Comparison of ENCODE assay signal across 16 cellular contexts in genomic region chr2:84847326-84848050, GRCh38. TPM values are rescaled to one million over a fixed set of nuclear protein-coding genes. Genes with fewer than 3 reads are reported as not detected.
DNase-seq lines count a peak whose midpoint lies in the region; ATAC-seq and TF ChIP-seq lines count a peak whose summit lies in the region.
"Had no signal": no experiment of that assay in that cellular context is flagged by ENCODE, and none has a peak within 500 bp of the region (broad histone marks: within the 10 kb centered on the region; RNA-seq: fewer than 3 reads in every experiment).

No MANE protein-coding gene starts in this region.

- intact Hi-C loops in upper lobe of right lung (cut with DNase I), result no loop called here

- CTCF ChIA-PET in activated naive CD4-positive, alpha-beta T cell treated with anti-CD3 and anti-CD28 coated beads, Interleukin-2, amount 10 ng/mL, durations not matched to agents 7 days and 5 days (lab: Charles Lee), result interaction anchor here (1.2 to 4.1 kb wide), 4 partner anchors 10 to 78 kb away, joined by 4 to 22 read pairs (median 4); no protein-coding TSS in a partner anchor

- TF ChIP-seq CTCF in upper lobe of right lung (IDR thresholded peaks at IDR 0.05) (no peak), GM10266 (IDR thresholded peaks at IDR 0.05; ENCODE audit: control insufficient read depth, insufficient read depth, low read depth, missing control alignments) (no peak)

- DNase-seq in activated naive CD4-positive, alpha-beta T cell treated with anti-CD3 and anti-CD28 coated beads, Interleukin-2, amount 10 ng/mL, durations not matched to agents 7 days and 5 days, result no peak
- no peak for DNase-seq in activated naive CD4-positive, alpha-beta T cell treated with Interleukin-2 at 50 U/mL for 16 hours
- DNase-seq in fibroblast of peridontal ligament (ENCODE audit: extremely low read depth) (peak; percentile 49), upper lobe of right lung (no peak), GM10266 (ENCODE audit: extremely low spot score) (no peak), OCI-M2 (lab: John Stamatoyannopoulos, UW; ENCODE audit: unreplicated experiment) (no peak), T1000 (lab: John Stamatoyannopoulos, UW) (no peak)
- DNase-seq: activated CD4-positive, alpha-beta T cell treated with anti-CD3 and anti-CD28 coated beads, Interleukin-2, amount 50 U/mL, for 4 hours; amygdala; MM.1S; NCI-H2081 treated with DMSO at 0.1 percent for 48 hours; NCI-H82; retina had no signal

- H3K27me3 ChIP-seq in upper lobe of right lung, result no peaks in the 10 kb centered on the region

- peak overlapping the region; percentile 48 for H3K4me3 Mint-ChIP-seq in activated naive CD4-positive, alpha-beta T cell treated with anti-CD3 and anti-CD28 coated beads, Interleukin-2, amount 10 ng/mL, durations not matched to agents 7 days and 5 days
- peak overlapping the region; percentile 79 for H3K4me3 Mint-ChIP-seq in activated T-helper 17 cell treated with anti-CD3 and anti-CD28 coated beads, Interleukin-2, amount 50 U/mL, for 72 hours

- H3K4me1 Mint-ChIP-seq in activated naive CD4-positive, alpha-beta T cell treated with anti-CD3 and anti-CD28 coated beads, Interleukin-2, amount 10 ng/mL, durations not matched to agents 7 days and 5 days, result peaks cover 95% of the 10 kb centered on the region
- peaks cover 83% of the 10 kb centered on the region for H3K4me1 Mint-ChIP-seq in activated T-helper 17 cell treated with anti-CD3 and anti-CD28 coated beads, Interleukin-2, amount 50 U/mL, for 72 hours

- no peak for ATAC-seq in activated T-helper 17 cell treated with anti-CD3 and anti-CD28 coated beads, Interleukin-2, amount 50 U/mL, for 72 hours (replicated peaks)
- ATAC-seq in upper lobe of right lung, result no peak

- H3K4me1 ChIP-seq in upper lobe of right lung, result no peaks in the 10 kb centered on the region

- peak overlapping the region; percentile 67 for H3K27ac ChIP-seq in upper lobe of right lung
- H3K27ac ChIP-seq: RWPE1 had no signal

- H3K27ac Mint-ChIP-seq in activated naive CD4-positive, alpha-beta T cell treated with anti-CD3 and anti-CD28 coated beads, Interleukin-2, amount 10 ng/mL, durations not matched to agents 7 days and 5 days, result peak overlapping the region; percentile 97
- H3K27ac Mint-ChIP-seq in activated T-helper 17 cell treated with anti-CD3 and anti-CD28 coated beads, Interleukin-2, amount 50 U/mL, for 72 hours, result peak overlapping the region; percentile 85

- peaks cover 68% of the 10 kb centered on the region for H3K36me3 Mint-ChIP-seq in activated naive CD4-positive, alpha-beta T cell treated with anti-CD3 and anti-CD28 coated beads, Interleukin-2, amount 10 ng/mL, durations not matched to agents 7 days and 5 days
- H3K36me3 Mint-ChIP-seq in activated T-helper 17 cell treated with anti-CD3 and anti-CD28 coated beads, Interleukin-2, amount 50 U/mL, for 72 hours (ENCODE audit: low read depth), result peaks cover 12% of the 10 kb centered on the region

- no peaks in the 10 kb centered on the region for H3K9me3 ChIP-seq in upper lobe of right lung

- no peaks in the 10 kb centered on the region for H3K27me3 Mint-ChIP-seq in activated naive CD4-positive, alpha-beta T cell treated with anti-CD3 and anti-CD28 coated beads, Interleukin-2, amount 10 ng/mL, durations not matched to agents 7 days and 5 days
- H3K27me3 Mint-ChIP-seq in activated T-helper 17 cell treated with anti-CD3 and anti-CD28 coated beads, Interleukin-2, amount 50 U/mL, for 72 hours, result no peaks in the 10 kb centered on the region

- H3K36me3 ChIP-seq in upper lobe of right lung, result no peaks in the 10 kb centered on the region

- peaks cover 13% of the 10 kb centered on the region for H3K9me3 Mint-ChIP-seq in activated naive CD4-positive, alpha-beta T cell treated with anti-CD3 and anti-CD28 coated beads, Interleukin-2, amount 10 ng/mL, durations not matched to agents 7 days and 5 days
- H3K9me3 Mint-ChIP-seq in activated T-helper 17 cell treated with anti-CD3 and anti-CD28 coated beads, Interleukin-2, amount 50 U/mL, for 72 hours, result no peaks in the 10 kb centered on the region

- H3K4me3 ChIP-seq in upper lobe of right lung, result no peak overlapping the region
- H3K4me3 ChIP-seq: lung had no signal

RNA-seq across cellular contexts. Expression of gene TRABD2A, which starts 33.4 kb away (rescaled TPM):
- total RNA-seq in activated T-helper 17 cell treated with anti-CD3 and anti-CD28 coated beads, Interleukin-2, amount 50 U/mL, for 72 hours, result 10 to 100 TPM; 28.6 to 32.3 TPM
- total RNA-seq in upper lobe of right lung, result 6.5 TPM

RNA-seq across cellular contexts. Expression of gene TMSB10, which starts 58.0 kb away (rescaled TPM):
- total RNA-seq in activated T-helper 17 cell treated with anti-CD3 and anti-CD28 coated beads, Interleukin-2, amount 50 U/mL, for 72 hours, result 1,000 to 10,000 TPM; 2,616 to 3,068 TPM
- total RNA-seq in upper lobe of right lung, result 1,558 TPM
